In genomic region chr2:50196775-50197482, GRCh38 we compare ENCODE assay signal across 13 cellular contexts.
"Had no signal": no experiment of that assay in that cellular context is flagged by ENCODE, and none has a peak within 500 bp of the region (broad histone marks: within the 10 kb centered on the region; RNA-seq: fewer than 3 reads in every experiment).

No MANE protein-coding gene starts in this region.

- H3K9me3 ChIP-seq: esophagus muscularis mucosa, gastroesophageal sphincter, heart right ventricle, left ventricle myocardium inferior, upper lobe of right lung had no signal

- H3K36me3 ChIP-seq: esophagus muscularis mucosa, gastroesophageal sphincter, heart right ventricle, left ventricle myocardium inferior, upper lobe of right lung had no signal

- H3K27me3 ChIP-seq: esophagus muscularis mucosa, gastroesophageal sphincter, heart right ventricle, upper lobe of right lung had no signal

- ATAC-seq: gastroesophageal sphincter, heart right ventricle, upper lobe of right lung had no signal

- H3K4me3 ChIP-seq: esophagus muscularis mucosa, gastroesophageal sphincter, heart right ventricle, left ventricle myocardium inferior, upper lobe of right lung had no signal

- H3K4me1 ChIP-seq: esophagus muscularis mucosa, gastroesophageal sphincter, heart right ventricle, left ventricle myocardium inferior, upper lobe of right lung had no signal

- H3K27ac ChIP-seq: esophagus muscularis mucosa, gastroesophageal sphincter, heart right ventricle, left ventricle myocardium inferior, upper lobe of right lung, VCaP had no signal

- DNase-seq: activated CD4-positive, alpha-beta T cell treated with anti-CD3 and anti-CD28 coated beads for 1 hour; activated gamma-delta T cell treated with Interleukin-2 at 50 U/mL for 16 hours; effector CD8-positive, alpha-beta T cell; heart right ventricle; left ventricle myocardium inferior; mammary epithelial cell; stimulated activated naive CD4-positive, alpha-beta T cell; T-helper 2 cell; upper lobe of right lung had no signal

- FAIRE-seq: endothelial cell of umbilical vein had no signal
